Comparison of ENCODE assay signal across 17 cellular contexts in the genomic region with DNA sequence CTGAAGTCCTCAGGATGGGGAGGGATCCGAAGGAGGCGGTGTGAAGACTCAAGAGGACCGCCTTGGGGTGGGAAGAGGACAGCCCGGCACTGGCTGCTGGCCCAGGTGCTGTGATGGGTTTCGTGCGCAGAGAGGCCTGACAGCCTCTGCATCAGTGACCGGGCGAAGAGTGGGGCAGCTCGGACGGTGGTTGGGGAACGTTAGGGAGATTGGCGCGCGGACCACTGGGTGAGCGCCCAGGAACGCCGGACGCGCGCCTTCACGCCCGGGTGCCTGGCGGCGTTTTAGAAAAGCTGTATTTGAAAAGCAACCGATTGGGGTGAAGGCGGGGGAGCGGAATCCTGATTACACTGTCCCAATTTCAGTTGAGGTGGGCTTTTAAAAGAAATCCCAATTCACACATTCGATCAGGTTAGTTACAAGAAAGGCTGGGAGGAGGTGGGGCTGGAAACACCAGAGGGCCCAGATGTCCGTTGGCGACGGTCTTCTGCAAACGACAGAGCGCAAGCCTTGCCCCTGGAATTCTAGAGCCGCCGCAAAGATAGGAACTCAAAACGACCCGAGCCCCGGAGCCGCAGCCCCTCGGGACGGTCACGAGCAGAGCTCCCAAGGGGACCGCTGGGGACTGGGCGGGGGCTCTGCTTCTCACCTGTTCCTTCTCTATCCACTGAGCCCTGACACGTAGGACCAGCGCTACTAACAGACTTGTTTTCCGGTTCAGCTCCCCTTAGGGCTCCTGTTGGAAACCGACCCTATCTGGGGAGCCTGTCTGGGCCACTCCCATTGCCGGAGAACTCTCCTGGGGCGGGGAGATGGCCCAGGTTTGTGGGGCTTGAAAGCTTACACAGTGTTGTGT. TPM values are rescaled to one million over a fixed set of nuclear protein-coding genes. Genes with fewer than 3 reads are reported as not detected.
A peak's percentile ranks its signal among the peaks of the same experiment; 100 is the strongest.
DNase-seq lines count a peak whose midpoint lies in the region; ATAC-seq, FAIRE-seq and TF ChIP-seq lines count a peak whose summit lies in the region.
"Had no signal": no experiment of that assay in that cellular context is flagged by ENCODE, and none has a peak within 500 bp of the region (broad histone marks: within the 10 kb centered on the region; RNA-seq: fewer than 3 reads in every experiment).

No MANE protein-coding gene starts in this region.

- no peak overlapping the region for H3K4me2 ChIP-seq in IMR-90 (ENCODE audit: low read depth, low read length)
- H3K4me2 ChIP-seq: SK-N-SH had no signal

- H3K14ac ChIP-seq in IMR-90 (replicated peaks; ENCODE audit: low read depth, low read length): no peak overlapping the region

- no peak overlapping the region for H3K18ac ChIP-seq in IMR-90 (ENCODE audit: low read depth, low read length)

- no peak overlapping the region for H2BK15ac ChIP-seq in IMR-90 (ENCODE audit: low read depth, low read length)

- H2AFZ ChIP-seq in IMR-90 (replicated peaks; ENCODE audit: low read length, poor library complexity): peak overlapping the region; percentile 45

- H4K20me1 ChIP-seq in IMR-90 (ENCODE audit: insufficient read depth, low read length): no peaks in the 10 kb centered on the region

- FAIRE-seq in kidney (lab: Jason Lieb, UNC): no peak

- no peak overlapping the region for H3K56ac ChIP-seq in IMR-90 (ENCODE audit: extremely low read depth, insufficient read depth, low read length)

- H3K4me3 ChIP-seq in IMR-90 (ENCODE audit: insufficient read depth, low read depth, low read length) (no peak overlapping the region), kidney (ENCODE audit: low read length in 2 of 2) (no peak overlapping the region)
- H3K4me3 ChIP-seq: body of pancreas, prostate gland had no signal

- no peak overlapping the region for H3K4ac ChIP-seq in IMR-90 (ENCODE audit: low read depth, low read length)

- CTCF ChIA-PET in IMR-90 (lab: Yijun Ruan, JAX): interaction anchor here (1.2 kb wide), 1 partner anchor 24 kb away, joined by 3 read pairs; no protein-coding TSS in a partner anchor

- H3K9me1 ChIP-seq in IMR-90 (ENCODE audit: insufficient read depth, low read length): no peaks in the 10 kb centered on the region

- H3K27ac ChIP-seq in IMR-90 (ENCODE audit: insufficient read depth, low read length): no peak overlapping the region
- H3K27ac ChIP-seq in kidney (ENCODE audit: low read depth in 2 of 2, low read length in 2 of 2): no peak overlapping the region
- H3K27ac ChIP-seq: body of pancreas, prostate gland had no signal

- no peak overlapping the region for H3K23ac ChIP-seq in IMR-90 (ENCODE audit: low read depth, low read length)

- TF ChIP-seq CTCF in IMR-90 (conservative IDR thresholded peaks at IDR 0.05; ENCODE audit: low read depth, low read length) (no peak), kidney (IDR thresholded peaks at IDR 0.05; ENCODE audit: borderline replicate concordance, extremely low read depth, insufficient read depth) (no peak)

- no TSS peak for BruUV-seq in IMR-90 (replicated peaks; lab: Mats Ljungman, UMichigan)

- no peak overlapping the region for H4K5ac ChIP-seq in IMR-90 (ENCODE audit: low read depth, low read length)

- no peak overlapping the region for H2BK120ac ChIP-seq in IMR-90 (ENCODE audit: low read depth, low read length)

- DNase-seq in IMR-90 (no peak), ecto neural progenitor cell (ENCODE audit: low spot score) (peak; percentile 55), kidney (peak; percentile 52), sciatic nerve (ENCODE audit: low spot score) (no peak)
- DNase-seq in stimulated activated CD8-positive, alpha-beta memory T cell treated with anti-CD3 and anti-CD28 coated beads, Interleukin-4, amount 100 ng/mL, for 48 hours: no peak
- DNase-seq in stimulated activated naive CD4-positive, alpha-beta T cell treated with Interleukin-2 at 50 U/mL for 16 hours (lab: John Stamatoyannopoulos, UW): no peak
- DNase-seq: activated CD4-positive, alpha-beta T cell treated with anti-CD3 and anti-CD28 coated beads for 48 hours; CD8-positive, alpha-beta T cell; left cardiac atrium; NCI-H146; SK-N-SH had no signal

- H3K36me3 ChIP-seq in IMR-90 (ENCODE audit: control insufficient read depth, insufficient read depth, low read length) (no peaks in the 10 kb centered on the region), kidney (ENCODE audit: control insufficient read depth in 1 of 2, insufficient read depth in 2 of 2, low read length in 2 of 2) (no peaks in the 10 kb centered on the region)
- H3K36me3 ChIP-seq: prostate gland had no signal

- no peak overlapping the region for H2BK20ac ChIP-seq in IMR-90 (ENCODE audit: low read depth, low read length)

- POLR2A ChIA-PET in IMR-90 (lab: Charles Lee; ENCODE audit: unreplicated experiment): no interaction called here

- H4K8ac ChIP-seq in IMR-90 (ENCODE audit: low read depth in 2 of 2, low read length in 2 of 2): no peak overlapping the region

- intact Hi-C loops in IMR-90 (cut with micrococcal nuclease): no loop called here
- intact Hi-C loops in kidney (cut with DNase I): no loop called here
- intact Hi-C loops in sciatic nerve (cut with DNase I): loop anchor here (10.0 kb wide), 1 partner anchor 283 kb away; no protein-coding TSS in a partner anchor

- H3K9me3 ChIP-seq in IMR-90 (ENCODE audit: control insufficient read depth, insufficient read depth, low read length) (no peaks in the 10 kb centered on the region), kidney (ENCODE audit: control insufficient read depth in 1 of 2, low read length in 2 of 2) (no peaks in the 10 kb centered on the region)
- H3K9me3 ChIP-seq: body of pancreas, prostate gland, SK-N-SH had no signal

- peaks cover 53% of the 10 kb centered on the region for H3K27me3 ChIP-seq in IMR-90 (ENCODE audit: control insufficient read depth, insufficient read depth, low read length)

- H3K4me1 ChIP-seq in IMR-90 (ENCODE audit: control insufficient read depth, insufficient read depth, low read length): no peaks in the 10 kb centered on the region
- peaks cover 0 to 7% of the 10 kb centered on the region in 2 donors for H3K4me1 ChIP-seq in kidney (ENCODE audit: control insufficient read depth in 1 of 2, insufficient read depth in 1 of 2, low read depth in 1 of 2, low read length in 2 of 2)
- H3K4me1 ChIP-seq: prostate gland had no signal

- 4% methylated on average over 18 of the region's 50 CpGs; no CpG with 5 or more reads in 1 of the 2 experiments for WGBS in IMR-90 (ENCODE audit: extremely low coverage in 2 of 2, insufficient read length in 1 of 2), 2 experiments

- dilution Hi-C loops in IMR-90 (cut with HindIII; ENCODE audit: low sequenced_read_pairs, unreplicated experiment): no loop called here

- peak overlapping the region; percentile 35 for H2AK9ac ChIP-seq in IMR-90 (replicated peaks; ENCODE audit: low read depth, low read length, poor library complexity)

- no peak for TF ChIP-seq POLR2A in IMR-90 (IDR thresholded peaks at IDR 0.05; ENCODE audit: low read depth, low read length)

- H3K9ac ChIP-seq in IMR-90 (ENCODE audit: low read depth, low read length): no peak overlapping the region
- H3K9ac ChIP-seq in kidney (ENCODE audit: low read length in 2 of 2): no peak overlapping the region
- H3K9ac ChIP-seq: SK-N-SH had no signal

- TF ChIP-seq RAD21 in IMR-90 (IDR thresholded peaks at IDR 0.05; ENCODE audit: low read length): no peak

- in situ Hi-C loops in IMR-90 (cut with MboI; ENCODE audit: low sequenced_read_pairs): no loop called here

- H2BK5ac ChIP-seq in IMR-90 (ENCODE audit: low read depth, low read length, poor library complexity, severe bottlenecking): no peak overlapping the region

- no peaks in the 10 kb centered on the region for H3K79me1 ChIP-seq in IMR-90 (ENCODE audit: low read depth in 1 of 2, low read length in 2 of 2)

- ATAC-seq in IMR-90 (ENCODE audit: low read depth) (no peak), sciatic nerve (peak; percentile 22), HG03045 (IDR thresholded peaks at IDR 0.05; ENCODE audit: unreplicated experiment) (no peak), GM19395 (IDR thresholded peaks at IDR 0.05; ENCODE audit: unreplicated experiment) (no peak)
- ATAC-seq: body of pancreas; CD8-positive, alpha-beta T cell; esophagus mucosa had no signal

- no peak overlapping the region for H2AK5ac ChIP-seq in IMR-90 (ENCODE audit: low read depth, low read length)

- no peak overlapping the region for H4K91ac ChIP-seq in IMR-90 (ENCODE audit: insufficient read depth, low read depth, low read length)

TF ChIP-seq in IMR-90, 13 proteins besides CTCF, POLR2A, EP300 and RAD21 (continues in another document):
- no peak for TF ChIP-seq CHD1 (IDR thresholded peaks at IDR 0.05; ENCODE audit: low read depth, low read length)

RNA-seq across cellular contexts. Expression of a gene that starts 8.5 kb away (rescaled TPM):
- not detected in 2 replicates for total RNA-seq in IMR-90 (2012; rRNA removed)
- not detected in 2 replicates for polyA plus RNA-seq in IMR-90 (2012; rRNA removed)
- not detected in 2 replicates for polyA plus RNA-seq in IMR-90 (2012; cell fraction: cytosol; rRNA removed)
- not detected in 2 replicates for polyA plus RNA-seq in IMR-90 (2012; cell fraction: nucleus; rRNA removed; ENCODE audit: low replicate concordance)
- not detected for total RNA-seq in kidney
- polyA plus RNA-seq in kidney (ENCODE audit: insufficient read depth, low read depth, low replicate concordance): not detected
- total RNA-seq in sciatic nerve: not detected
- total RNA-seq: body of pancreas; CD8-positive, alpha-beta T cell; esophagus mucosa; left cardiac atrium; prostate gland; subcutaneous adipose tissue had no signal
- polyA plus RNA-seq: SK-N-SH had no signal

RNA-seq across cellular contexts. Expression of a gene that starts 14.6 kb away (rescaled TPM):
- total RNA-seq in IMR-90 (2012; rRNA removed): not detected in 2 replicates
- not detected in 2 replicates for polyA plus RNA-seq in IMR-90 (2012; rRNA removed)
- not detected in 2 replicates for polyA plus RNA-seq in IMR-90 (2012; cell fraction: cytosol; rRNA removed)
- not detected in 2 replicates for polyA plus RNA-seq in IMR-90 (2012; cell fraction: nucleus; rRNA removed; ENCODE audit: low replicate concordance)
- total RNA-seq in kidney: 0.22 TPM
- polyA plus RNA-seq in kidney (ENCODE audit: insufficient read depth, low read depth, low replicate concordance): 0.26 TPM
- not detected for total RNA-seq in sciatic nerve
- total RNA-seq: CD8-positive, alpha-beta T cell; left cardiac atrium; subcutaneous adipose tissue had no signal
- polyA plus RNA-seq: SK-N-SH had no signal

RNA-seq across cellular contexts. Expression of a gene that starts 33.5 kb away (rescaled TPM):
- total RNA-seq in IMR-90 (2012; rRNA removed) (not detected in 2 replicates), kidney (0.79 TPM), sciatic nerve (0.62 TPM)
- polyA plus RNA-seq in IMR-90 (2012; rRNA removed) (not detected in 2 replicates), kidney (ENCODE audit: insufficient read depth, low read depth, low replicate concordance) (1.5 TPM)
- polyA plus RNA-seq in IMR-90 (2012; cell fraction: cytosol; rRNA removed): 0.02 TPM in 1 of 2 replicates, not detected in the other
- polyA plus RNA-seq in IMR-90 (2012; cell fraction: nucleus; rRNA removed; ENCODE audit: low replicate concordance): not detected in 2 replicates
- total RNA-seq: body of pancreas; CD8-positive, alpha-beta T cell; esophagus mucosa; left cardiac atrium; prostate gland; subcutaneous adipose tissue had no signal
- polyA plus RNA-seq: SK-N-SH had no signal

RNA-seq across cellular contexts. Expression of a gene that starts 35.9 kb away (rescaled TPM):
- not detected in 2 replicates for total RNA-seq in IMR-90 (2012; rRNA removed)
- polyA plus RNA-seq in IMR-90 (2012; rRNA removed): not detected in 2 replicates
- not detected in 2 replicates for polyA plus RNA-seq in IMR-90 (2012; cell fraction: cytosol; rRNA removed)
- polyA plus RNA-seq in IMR-90 (2012; cell fraction: nucleus; rRNA removed; ENCODE audit: low replicate concordance): not detected in 2 replicates
- 2.2 TPM for total RNA-seq in kidney
- 7.1 TPM for polyA plus RNA-seq in kidney (ENCODE audit: insufficient read depth, low read depth, low replicate concordance)
- total RNA-seq in sciatic nerve: not detected
- total RNA-seq: CD8-positive, alpha-beta T cell; esophagus mucosa; left cardiac atrium; prostate gland; subcutaneous adipose tissue had no signal
- polyA plus RNA-seq: SK-N-SH had no signal

RNA-seq across cellular contexts. Expression of a gene that starts 51.9 kb away (rescaled TPM):
- not detected in 2 replicates for total RNA-seq in IMR-90 (2012; rRNA removed)
- polyA plus RNA-seq in IMR-90 (2012; rRNA removed): not detected in 2 replicates
- 0.02 TPM in 1 of 2 replicates, not detected in the other for polyA plus RNA-seq in IMR-90 (2012; cell fraction: cytosol; rRNA removed)
- polyA plus RNA-seq in IMR-90 (2012; cell fraction: nucleus; rRNA removed; ENCODE audit: low replicate concordance): 0.06 TPM in 1 of 2 replicates, not detected in the other
- total RNA-seq in kidney: 1.3 TPM
- not detected for polyA plus RNA-seq in kidney (ENCODE audit: insufficient read depth, low read depth, low replicate concordance)
- total RNA-seq in sciatic nerve: not detected
- total RNA-seq: CD8-positive, alpha-beta T cell; left cardiac atrium; subcutaneous adipose tissue had no signal
- polyA plus RNA-seq: SK-N-SH had no signal

Comparison
In these comparisons a context has a peak if more than half of its experiments do, and no peak if none do; other contexts are left out.
1. DNase-seq: peak in ecto neural progenitor cell (single experiment) and kidney (single experiment); none in IMR-90 (single experiment), sciatic nerve (single experiment), stimulated activated CD8-positive, alpha-beta memory T cell treated with anti-CD3 and anti-CD28 coated beads, Interleukin-4, amount 100 ng/mL, for 48 hours (single experiment) and stimulated activated naive CD4-positive, alpha-beta T cell treated with Interleukin-2 at 50 U/mL for 16 hours (single experiment).